1 cellular context compared by ENCODE assay signal in the genomic region with DNA sequence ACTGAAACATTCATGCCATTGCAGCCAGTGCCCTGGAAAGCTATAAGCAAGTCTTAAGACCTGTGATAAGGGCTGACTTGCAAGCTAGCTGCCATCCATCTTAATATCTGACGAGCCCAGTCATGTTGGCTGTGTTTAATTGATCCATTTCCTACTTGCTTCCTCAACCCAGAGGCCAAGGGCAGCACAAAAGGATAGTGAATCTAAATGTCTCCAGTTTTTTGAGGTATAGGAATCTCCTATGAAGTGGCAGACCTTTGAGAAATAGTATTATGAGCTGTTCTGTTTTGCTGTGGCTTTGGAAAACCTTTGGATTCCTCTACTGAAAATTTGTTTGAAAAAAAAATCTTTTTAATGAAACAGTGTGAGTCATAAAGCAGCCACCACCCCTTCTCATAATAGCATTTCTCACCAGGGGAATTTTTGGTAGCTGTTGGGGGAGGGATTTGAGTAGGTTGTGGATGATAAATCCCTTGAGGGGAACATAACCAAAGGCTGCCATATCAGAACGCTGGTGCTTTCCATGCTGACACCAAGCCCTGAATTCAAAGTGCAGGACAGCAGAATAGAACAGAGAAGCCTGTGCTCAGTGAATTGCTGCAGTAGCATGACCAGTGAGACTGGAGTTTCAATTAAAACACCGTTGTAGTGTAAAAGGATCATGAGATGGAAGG.
TF ChIP-seq lines count a peak whose summit lies in the region.

No MANE protein-coding gene starts in this region.

TF ChIP-seq in K562, 482 proteins besides CTCF, POLR2A, EP300 and RAD21 (continued from another document and continues in another):
- TF ChIP-seq, protein P1, sequence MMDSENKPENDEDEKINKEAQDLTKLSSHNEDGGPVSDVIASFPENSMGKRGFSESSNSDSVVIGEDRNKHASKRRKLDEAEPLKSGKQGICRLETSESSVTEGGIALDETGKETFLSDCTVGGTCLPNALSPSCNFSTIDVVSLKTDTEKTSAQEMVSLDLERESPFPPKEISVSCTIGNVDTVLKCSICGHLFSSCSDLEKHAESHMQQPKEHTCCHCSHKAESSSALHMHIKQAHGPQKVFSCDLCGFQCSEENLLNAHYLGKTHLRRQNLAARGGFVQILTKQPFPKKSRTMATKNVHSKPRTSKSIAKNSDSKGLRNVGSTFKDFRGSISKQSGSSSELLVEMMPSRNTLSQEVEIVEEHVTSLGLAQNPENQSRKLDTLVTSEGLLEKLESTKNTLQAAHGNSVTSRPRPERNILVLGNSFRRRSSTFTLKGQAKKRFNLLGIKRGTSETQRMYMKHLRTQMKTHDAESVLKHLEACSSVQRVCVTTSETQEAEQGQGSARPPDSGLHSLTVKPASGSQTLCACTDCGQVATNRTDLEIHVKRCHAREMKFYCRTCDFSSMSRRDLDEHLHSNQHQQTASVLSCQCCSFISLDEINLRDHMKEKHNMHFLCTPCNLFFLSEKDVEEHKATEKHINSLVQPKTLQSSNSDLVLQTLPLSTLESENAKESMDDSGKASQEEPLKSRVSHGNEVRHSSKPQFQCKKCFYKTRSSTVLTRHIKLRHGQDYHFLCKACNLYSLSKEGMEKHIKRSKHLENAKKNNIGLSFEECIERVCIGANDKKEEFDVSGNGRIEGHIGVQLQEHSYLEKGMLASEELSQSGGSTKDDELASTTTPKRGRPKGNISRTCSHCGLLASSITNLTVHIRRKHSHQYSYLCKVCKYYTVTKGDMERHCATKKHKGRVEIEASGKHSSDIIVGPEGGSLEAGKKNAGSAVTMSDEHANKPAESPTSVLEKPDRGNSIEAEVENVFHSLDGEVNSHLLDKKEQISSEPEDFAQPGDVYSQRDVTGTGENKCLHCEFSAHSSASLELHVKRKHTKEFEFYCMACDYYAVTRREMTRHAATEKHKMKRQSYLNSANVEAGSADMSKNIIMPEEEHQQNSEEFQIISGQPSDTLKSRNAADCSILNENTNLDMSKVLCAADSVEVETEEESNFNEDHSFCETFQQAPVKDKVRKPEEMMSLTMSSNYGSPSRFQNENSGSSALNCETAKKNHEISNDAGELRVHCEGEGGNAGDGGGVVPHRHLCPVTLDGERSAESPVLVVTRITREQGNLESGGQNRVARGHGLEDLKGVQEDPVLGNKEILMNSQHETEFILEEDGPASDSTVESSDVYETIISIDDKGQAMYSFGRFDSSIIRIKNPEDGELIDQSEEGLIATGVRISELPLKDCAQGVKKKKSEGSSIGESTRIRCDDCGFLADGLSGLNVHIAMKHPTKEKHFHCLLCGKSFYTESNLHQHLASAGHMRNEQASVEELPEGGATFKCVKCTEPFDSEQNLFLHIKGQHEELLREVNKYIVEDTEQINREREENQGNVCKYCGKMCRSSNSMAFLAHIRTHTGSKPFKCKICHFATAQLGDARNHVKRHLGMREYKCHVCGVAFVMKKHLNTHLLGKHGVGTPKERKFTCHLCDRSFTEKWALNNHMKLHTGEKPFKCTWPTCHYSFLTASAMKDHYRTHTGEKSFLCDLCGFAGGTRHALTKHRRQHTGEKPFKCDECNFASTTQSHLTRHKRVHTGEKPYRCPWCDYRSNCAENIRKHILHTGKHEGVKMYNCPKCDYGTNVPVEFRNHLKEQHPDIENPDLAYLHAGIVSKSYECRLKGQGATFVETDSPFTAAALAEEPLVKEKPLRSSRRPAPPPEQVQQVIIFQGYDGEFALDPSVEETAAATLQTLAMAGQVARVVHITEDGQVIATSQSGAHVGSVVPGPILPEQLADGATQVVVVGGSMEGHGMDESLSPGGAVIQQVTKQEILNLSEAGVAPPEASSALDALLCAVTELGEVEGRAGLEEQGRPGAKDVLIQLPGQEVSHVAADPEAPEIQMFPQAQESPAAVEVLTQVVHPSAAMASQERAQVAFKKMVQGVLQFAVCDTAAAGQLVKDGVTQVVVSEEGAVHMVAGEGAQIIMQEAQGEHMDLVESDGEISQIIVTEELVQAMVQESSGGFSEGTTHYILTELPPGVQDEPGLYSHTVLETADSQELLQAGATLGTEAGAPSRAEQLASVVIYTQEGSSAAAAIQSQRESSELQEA (IDR thresholded peaks at IDR 0.05; ENCODE audit: low read depth): no peak
- TF ChIP-seq KHSRP (IDR thresholded peaks at IDR 0.05) (no peak), OTX1 (CRISPR knock-in tag; IDR thresholded peaks at IDR 0.05) (no peak), SAP30 (IDR thresholded peaks at IDR 0.05; ENCODE audit: borderline replicate concordance, insufficient read depth, low read depth, low read length, poor library complexity, severe bottlenecking) (no peak), ATF7 (IDR thresholded peaks at IDR 0.05) (no peak), ARID1B (IDR thresholded peaks at IDR 0.05) (peak; percentile 36; the same call in 1 of the 2 replicates), ZNF77 (CRISPR knock-in tag; IDR thresholded peaks at IDR 0.05) (no peak), FOSL1 (tag; conservative IDR thresholded peaks at IDR 0.05) (peak; percentile 70), SMAD2 (IDR thresholded peaks at IDR 0.05; ENCODE audit: low read depth, low read length) (no peak), DPF2 (IDR thresholded peaks at IDR 0.05) (peak; percentile 69), KLF13 (tag; IDR thresholded peaks at IDR 0.05; ENCODE audit: borderline replicate concordance, low read depth) (no peak), ZNF444 (CRISPR knock-in tag; IDR thresholded peaks at IDR 0.05) (no peak), HMG20A (CRISPR knock-in tag; conservative IDR thresholded peaks at IDR 0.05) (no peak), CEBPG (CRISPR knock-in tag; IDR thresholded peaks at IDR 0.05) (no peak), CEBPG (tag; conservative IDR thresholded peaks at IDR 0.05 in 1 of 2, IDR thresholded peaks at IDR 0.05 in 1 of 2) (no peak), MEIS2 (IDR thresholded peaks at IDR 0.05; ENCODE audit: partially characterized antibody) (peak; percentile 67), HNRNPUL1 (IDR thresholded peaks at IDR 0.05; ENCODE audit: low read length) (no peak), RNF2 (IDR thresholded peaks at IDR 0.05) (no peak), HDAC6 (IDR thresholded peaks at IDR 0.05; ENCODE audit: low read depth, low read length) (no peak), PCBP1 (IDR thresholded peaks at IDR 0.05; ENCODE audit: low read depth, low read length, poor library complexity, severe bottlenecking) (no peak), RHOXF2B (CRISPR knock-in tag; conservative IDR thresholded peaks at IDR 0.05) (no peak), SMARCA5 (IDR thresholded peaks at IDR 0.05) (no peak), SRSF9 (IDR thresholded peaks at IDR 0.05; ENCODE audit: borderline replicate concordance, low read depth, low read length) (no peak), GATAD2B (IDR thresholded peaks at IDR 0.05; ENCODE audit: borderline replicate concordance) (no peak), YBX1 (IDR thresholded peaks at IDR 0.05) (no peak), C11orf30 (IDR thresholded peaks at IDR 0.05; ENCODE audit: low read depth) (no peak), TCF3 (CRISPR knock-in tag; IDR thresholded peaks at IDR 0.05) (peak; percentile 42), ZNF644 (tag; IDR thresholded peaks at IDR 0.05; ENCODE audit: low read depth) (0 out of 2 replicates have a peak, but pooled peaks have one; percentile 31), RFX1 (IDR thresholded peaks at IDR 0.05) (no peak), DACH1 (IDR thresholded peaks at IDR 0.05; ENCODE audit: partially characterized antibody) (no peak), NCOA1 (IDR thresholded peaks at IDR 0.05; ENCODE audit: low read depth) (no peak), CBX5 (IDR thresholded peaks at IDR 0.05; ENCODE audit: borderline replicate concordance, low read depth) (no peak), FOXJ3 (CRISPR knock-in tag; IDR thresholded peaks at IDR 0.05) (no peak), HEY1 (CRISPR knock-in tag; IDR thresholded peaks at IDR 0.05; ENCODE audit: borderline replicate concordance) (no peak), ZBED1 (IDR thresholded peaks at IDR 0.05) (no peak), NR2C2 (CRISPR knock-in tag; IDR thresholded peaks at IDR 0.05) (no peak), NR2C2 (tag; IDR thresholded peaks at IDR 0.05) (no peak)
- TF ChIP-seq, protein P2, sequence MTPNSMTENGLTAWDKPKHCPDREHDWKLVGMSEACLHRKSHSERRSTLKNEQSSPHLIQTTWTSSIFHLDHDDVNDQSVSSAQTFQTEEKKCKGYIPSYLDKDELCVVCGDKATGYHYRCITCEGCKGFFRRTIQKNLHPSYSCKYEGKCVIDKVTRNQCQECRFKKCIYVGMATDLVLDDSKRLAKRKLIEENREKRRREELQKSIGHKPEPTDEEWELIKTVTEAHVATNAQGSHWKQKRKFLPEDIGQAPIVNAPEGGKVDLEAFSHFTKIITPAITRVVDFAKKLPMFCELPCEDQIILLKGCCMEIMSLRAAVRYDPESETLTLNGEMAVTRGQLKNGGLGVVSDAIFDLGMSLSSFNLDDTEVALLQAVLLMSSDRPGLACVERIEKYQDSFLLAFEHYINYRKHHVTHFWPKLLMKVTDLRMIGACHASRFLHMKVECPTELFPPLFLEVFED (CRISPR knock-in tag; conservative IDR thresholded peaks at IDR 0.05): no peak
- TF ChIP-seq, protein P3, sequence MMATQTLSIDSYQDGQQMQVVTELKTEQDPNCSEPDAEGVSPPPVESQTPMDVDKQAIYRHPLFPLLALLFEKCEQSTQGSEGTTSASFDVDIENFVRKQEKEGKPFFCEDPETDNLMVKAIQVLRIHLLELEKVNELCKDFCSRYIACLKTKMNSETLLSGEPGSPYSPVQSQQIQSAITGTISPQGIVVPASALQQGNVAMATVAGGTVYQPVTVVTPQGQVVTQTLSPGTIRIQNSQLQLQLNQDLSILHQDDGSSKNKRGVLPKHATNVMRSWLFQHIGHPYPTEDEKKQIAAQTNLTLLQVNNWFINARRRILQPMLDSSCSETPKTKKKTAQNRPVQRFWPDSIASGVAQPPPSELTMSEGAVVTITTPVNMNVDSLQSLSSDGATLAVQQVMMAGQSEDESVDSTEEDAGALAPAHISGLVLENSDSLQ (IDR thresholded peaks at IDR 0.05): no peak
- TF ChIP-seq, protein P4, sequence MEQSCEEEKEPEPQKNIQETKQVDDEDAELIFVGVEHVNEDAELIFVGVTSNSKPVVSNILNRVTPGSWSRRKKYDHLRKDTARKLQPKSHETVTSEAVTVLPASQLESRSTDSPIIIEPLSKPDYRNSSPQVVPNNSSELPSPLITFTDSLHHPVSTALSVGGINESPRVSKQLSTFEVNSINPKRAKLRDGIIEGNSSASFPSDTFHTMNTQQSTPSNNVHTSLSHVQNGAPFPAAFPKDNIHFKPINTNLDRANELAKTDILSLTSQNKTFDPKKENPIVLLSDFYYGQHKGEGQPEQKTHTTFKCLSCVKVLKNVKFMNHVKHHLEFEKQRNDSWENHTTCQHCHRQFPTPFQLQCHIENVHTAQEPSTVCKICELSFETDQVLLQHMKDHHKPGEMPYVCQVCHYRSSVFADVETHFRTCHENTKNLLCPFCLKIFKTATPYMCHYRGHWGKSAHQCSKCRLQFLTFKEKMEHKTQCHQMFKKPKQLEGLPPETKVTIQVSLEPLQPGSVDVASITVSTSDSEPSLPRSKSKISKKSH (CRISPR knock-in tag; IDR thresholded peaks at IDR 0.05): no peak
- TF ChIP-seq, protein P5, sequence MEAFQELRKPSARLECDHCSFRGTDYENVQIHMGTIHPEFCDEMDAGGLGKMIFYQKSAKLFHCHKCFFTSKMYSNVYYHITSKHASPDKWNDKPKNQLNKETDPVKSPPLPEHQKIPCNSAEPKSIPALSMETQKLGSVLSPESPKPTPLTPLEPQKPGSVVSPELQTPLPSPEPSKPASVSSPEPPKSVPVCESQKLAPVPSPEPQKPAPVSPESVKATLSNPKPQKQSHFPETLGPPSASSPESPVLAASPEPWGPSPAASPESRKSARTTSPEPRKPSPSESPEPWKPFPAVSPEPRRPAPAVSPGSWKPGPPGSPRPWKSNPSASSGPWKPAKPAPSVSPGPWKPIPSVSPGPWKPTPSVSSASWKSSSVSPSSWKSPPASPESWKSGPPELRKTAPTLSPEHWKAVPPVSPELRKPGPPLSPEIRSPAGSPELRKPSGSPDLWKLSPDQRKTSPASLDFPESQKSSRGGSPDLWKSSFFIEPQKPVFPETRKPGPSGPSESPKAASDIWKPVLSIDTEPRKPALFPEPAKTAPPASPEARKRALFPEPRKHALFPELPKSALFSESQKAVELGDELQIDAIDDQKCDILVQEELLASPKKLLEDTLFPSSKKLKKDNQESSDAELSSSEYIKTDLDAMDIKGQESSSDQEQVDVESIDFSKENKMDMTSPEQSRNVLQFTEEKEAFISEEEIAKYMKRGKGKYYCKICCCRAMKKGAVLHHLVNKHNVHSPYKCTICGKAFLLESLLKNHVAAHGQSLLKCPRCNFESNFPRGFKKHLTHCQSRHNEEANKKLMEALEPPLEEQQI (IDR thresholded peaks at IDR 0.05): no peak
- TF ChIP-seq, protein P6, sequence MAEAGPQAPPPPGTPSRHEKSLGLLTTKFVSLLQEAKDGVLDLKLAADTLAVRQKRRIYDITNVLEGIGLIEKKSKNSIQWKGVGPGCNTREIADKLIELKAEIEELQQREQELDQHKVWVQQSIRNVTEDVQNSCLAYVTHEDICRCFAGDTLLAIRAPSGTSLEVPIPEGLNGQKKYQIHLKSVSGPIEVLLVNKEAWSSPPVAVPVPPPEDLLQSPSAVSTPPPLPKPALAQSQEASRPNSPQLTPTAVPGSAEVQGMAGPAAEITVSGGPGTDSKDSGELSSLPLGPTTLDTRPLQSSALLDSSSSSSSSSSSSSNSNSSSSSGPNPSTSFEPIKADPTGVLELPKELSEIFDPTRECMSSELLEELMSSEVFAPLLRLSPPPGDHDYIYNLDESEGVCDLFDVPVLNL (CRISPR knock-in tag; IDR thresholded peaks at IDR 0.05; ENCODE audit: low read depth): no peak
